In the genomic region with DNA sequence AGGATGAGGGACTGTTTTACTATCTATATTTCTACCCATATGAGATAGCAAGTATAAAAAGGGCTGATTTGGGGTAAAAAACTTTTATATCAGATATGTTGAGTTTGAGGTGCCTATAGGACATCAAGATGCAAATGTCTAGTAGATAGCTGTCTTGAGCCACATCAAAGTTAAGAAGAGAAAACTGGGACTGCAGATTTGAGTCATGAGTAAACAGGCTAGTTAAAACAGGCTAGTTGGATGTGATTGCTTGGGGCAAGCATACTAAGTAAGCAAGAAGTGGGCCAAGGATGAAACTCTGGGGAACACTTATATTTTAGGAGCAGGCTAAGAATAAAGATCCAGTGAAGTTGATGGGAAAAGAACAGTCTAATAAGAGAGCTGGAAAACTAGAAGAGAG, we compare ENCODE assay signal across 1 cellular context.
TF ChIP-seq lines count a peak whose summit lies in the region.

No MANE protein-coding gene starts in this region.

TF ChIP-seq in HepG2, 621 proteins besides CTCF, POLR2A, EP300 and RAD21:
- TF ChIP-seq ZFAT (CRISPR knock-in tag; conservative IDR thresholded peaks at IDR 0.05): no peak
- no peak for TF ChIP-seq ZNF75D (CRISPR knock-in tag; IDR thresholded peaks at IDR 0.05; ENCODE audit: borderline replicate concordance)
- TF ChIP-seq SOX5 (CRISPR knock-in tag; IDR thresholded peaks at IDR 0.05; ENCODE audit: borderline replicate concordance): no peak
- TF ChIP-seq ZNF644 (CRISPR knock-in tag; IDR thresholded peaks at IDR 0.05; ENCODE audit: low read depth): no peak
- TF ChIP-seq EHMT2 (IDR thresholded peaks at IDR 0.05; ENCODE audit: borderline replicate concordance, low read depth, low read length): no peak
- no peak for TF ChIP-seq FOXP1 (IDR thresholded peaks at IDR 0.05)
- TF ChIP-seq FOXP1 (CRISPR knock-in tag; IDR thresholded peaks at IDR 0.05): no peak
- TF ChIP-seq IRX3 (CRISPR knock-in tag; IDR thresholded peaks at IDR 0.05; ENCODE audit: borderline replicate concordance, low read depth): no peak
- no peak for TF ChIP-seq ZNF777 (CRISPR knock-in tag; IDR thresholded peaks at IDR 0.05)
- no peak for TF ChIP-seq TGIF2 (CRISPR knock-in tag; IDR thresholded peaks at IDR 0.05)
- TF ChIP-seq, protein P1, sequence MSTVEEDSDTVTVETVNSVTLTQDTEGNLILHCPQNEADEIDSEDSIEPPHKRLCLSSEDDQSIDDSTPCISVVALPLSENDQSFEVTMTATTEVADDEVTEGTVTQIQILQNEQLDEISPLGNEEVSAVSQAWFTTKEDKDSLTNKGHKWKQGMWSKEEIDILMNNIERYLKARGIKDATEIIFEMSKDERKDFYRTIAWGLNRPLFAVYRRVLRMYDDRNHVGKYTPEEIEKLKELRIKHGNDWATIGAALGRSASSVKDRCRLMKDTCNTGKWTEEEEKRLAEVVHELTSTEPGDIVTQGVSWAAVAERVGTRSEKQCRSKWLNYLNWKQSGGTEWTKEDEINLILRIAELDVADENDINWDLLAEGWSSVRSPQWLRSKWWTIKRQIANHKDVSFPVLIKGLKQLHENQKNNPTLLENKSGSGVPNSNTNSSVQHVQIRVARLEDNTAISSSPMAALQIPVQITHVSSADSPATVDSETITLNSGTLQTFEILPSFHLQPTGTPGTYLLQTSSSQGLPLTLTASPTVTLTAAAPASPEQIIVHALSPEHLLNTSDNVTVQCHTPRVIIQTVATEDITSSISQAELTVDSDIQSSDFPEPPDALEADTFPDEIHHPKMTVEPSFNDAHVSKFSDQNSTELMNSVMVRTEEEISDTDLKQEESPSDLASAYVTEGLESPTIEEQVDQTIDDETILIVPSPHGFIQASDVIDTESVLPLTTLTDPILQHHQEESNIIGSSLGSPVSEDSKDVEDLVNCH (CRISPR knock-in tag; IDR thresholded peaks at IDR 0.05): no peak
- TF ChIP-seq, protein P2, sequence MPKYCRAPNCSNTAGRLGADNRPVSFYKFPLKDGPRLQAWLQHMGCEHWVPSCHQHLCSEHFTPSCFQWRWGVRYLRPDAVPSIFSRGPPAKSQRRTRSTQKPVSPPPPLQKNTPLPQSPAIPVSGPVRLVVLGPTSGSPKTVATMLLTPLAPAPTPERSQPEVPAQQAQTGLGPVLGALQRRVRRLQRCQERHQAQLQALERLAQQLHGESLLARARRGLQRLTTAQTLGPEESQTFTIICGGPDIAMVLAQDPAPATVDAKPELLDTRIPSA (CRISPR knock-in tag; IDR thresholded peaks at IDR 0.05; ENCODE audit: borderline replicate concordance): no peak
- no peak for TF ChIP-seq RBM22 (optimal IDR thresholded peaks at IDR 0.05; ENCODE audit: low read length)
- no peak for TF ChIP-seq FOSL2 (CRISPR knock-in tag; IDR thresholded peaks at IDR 0.05)
- TF ChIP-seq, protein P3, sequence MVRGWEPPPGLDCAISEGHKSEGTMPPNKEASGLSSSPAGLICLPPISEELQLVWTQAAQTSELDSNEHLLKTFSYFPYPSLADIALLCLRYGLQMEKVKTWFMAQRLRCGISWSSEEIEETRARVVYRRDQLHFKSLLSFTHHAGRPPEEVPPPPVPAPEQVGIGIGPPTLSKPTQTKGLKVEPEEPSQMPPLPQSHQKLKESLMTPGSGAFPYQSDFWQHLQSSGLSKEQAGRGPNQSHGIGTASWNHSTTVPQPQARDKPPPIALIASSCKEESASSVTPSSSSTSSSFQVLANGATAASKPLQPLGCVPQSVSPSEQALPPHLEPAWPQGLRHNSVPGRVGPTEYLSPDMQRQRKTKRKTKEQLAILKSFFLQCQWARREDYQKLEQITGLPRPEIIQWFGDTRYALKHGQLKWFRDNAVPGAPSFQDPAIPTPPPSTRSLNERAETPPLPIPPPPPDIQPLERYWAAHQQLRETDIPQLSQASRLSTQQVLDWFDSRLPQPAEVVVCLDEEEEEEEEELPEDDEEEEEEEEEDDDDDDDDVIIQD (CRISPR knock-in tag; IDR thresholded peaks at IDR 0.05; ENCODE audit: low read depth): no peak
- TF ChIP-seq FLYWCH1 (CRISPR knock-in tag; IDR thresholded peaks at IDR 0.05): no peak
- TF ChIP-seq, protein P4, sequence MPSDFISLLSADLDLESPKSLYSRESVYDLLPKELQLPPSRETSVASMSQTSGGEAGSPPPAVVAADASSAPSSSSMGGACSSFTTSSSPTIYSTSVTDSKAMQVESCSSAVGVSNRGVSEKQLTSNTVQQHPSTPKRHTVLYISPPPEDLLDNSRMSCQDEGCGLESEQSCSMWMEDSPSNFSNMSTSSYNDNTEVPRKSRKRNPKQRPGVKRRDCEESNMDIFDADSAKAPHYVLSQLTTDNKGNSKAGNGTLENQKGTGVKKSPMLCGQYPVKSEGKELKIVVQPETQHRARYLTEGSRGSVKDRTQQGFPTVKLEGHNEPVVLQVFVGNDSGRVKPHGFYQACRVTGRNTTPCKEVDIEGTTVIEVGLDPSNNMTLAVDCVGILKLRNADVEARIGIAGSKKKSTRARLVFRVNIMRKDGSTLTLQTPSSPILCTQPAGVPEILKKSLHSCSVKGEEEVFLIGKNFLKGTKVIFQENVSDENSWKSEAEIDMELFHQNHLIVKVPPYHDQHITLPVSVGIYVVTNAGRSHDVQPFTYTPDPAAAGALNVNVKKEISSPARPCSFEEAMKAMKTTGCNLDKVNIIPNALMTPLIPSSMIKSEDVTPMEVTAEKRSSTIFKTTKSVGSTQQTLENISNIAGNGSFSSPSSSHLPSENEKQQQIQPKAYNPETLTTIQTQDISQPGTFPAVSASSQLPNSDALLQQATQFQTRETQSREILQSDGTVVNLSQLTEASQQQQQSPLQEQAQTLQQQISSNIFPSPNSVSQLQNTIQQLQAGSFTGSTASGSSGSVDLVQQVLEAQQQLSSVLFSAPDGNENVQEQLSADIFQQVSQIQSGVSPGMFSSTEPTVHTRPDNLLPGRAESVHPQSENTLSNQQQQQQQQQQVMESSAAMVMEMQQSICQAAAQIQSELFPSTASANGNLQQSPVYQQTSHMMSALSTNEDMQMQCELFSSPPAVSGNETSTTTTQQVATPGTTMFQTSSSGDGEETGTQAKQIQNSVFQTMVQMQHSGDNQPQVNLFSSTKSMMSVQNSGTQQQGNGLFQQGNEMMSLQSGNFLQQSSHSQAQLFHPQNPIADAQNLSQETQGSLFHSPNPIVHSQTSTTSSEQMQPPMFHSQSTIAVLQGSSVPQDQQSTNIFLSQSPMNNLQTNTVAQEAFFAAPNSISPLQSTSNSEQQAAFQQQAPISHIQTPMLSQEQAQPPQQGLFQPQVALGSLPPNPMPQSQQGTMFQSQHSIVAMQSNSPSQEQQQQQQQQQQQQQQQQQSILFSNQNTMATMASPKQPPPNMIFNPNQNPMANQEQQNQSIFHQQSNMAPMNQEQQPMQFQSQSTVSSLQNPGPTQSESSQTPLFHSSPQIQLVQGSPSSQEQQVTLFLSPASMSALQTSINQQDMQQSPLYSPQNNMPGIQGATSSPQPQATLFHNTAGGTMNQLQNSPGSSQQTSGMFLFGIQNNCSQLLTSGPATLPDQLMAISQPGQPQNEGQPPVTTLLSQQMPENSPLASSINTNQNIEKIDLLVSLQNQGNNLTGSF (CRISPR knock-in tag; IDR thresholded peaks at IDR 0.05): no peak
- TF ChIP-seq HOXA9 (CRISPR knock-in tag; IDR thresholded peaks at IDR 0.05; ENCODE audit: borderline replicate concordance): no peak
